9 cellular contexts compared by ENCODE assay signal in the genomic region with DNA sequence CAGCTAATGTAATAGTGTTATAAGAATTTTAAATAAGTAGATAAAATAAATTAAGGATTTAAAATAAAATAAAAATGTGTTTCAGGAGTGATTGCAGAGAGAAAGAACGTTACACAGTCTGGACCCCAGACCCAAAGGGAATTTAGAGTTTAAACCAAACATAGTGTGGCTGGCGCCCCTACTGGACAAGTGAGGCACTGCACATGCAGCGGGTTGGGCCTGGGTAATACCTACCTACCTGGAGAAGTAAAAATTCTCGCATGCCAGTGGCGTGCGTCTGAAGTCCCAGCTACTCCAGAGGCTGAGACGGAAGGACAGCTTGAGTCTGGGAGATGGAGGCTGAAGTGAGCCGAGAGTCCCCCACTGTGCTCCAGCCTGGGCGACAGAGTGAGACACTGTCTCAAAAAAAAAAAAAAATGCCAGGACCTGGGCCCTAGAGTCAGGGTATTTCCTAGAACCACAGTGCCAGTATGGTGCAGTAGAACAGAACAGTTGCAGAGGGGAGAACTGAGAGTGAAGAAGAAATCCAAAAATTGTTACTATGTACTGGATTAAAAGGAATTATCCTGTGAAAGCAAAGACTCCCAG.
DNase-seq lines count a peak whose midpoint lies in the region; ATAC-seq and TF ChIP-seq lines count a peak whose summit lies in the region.
"Had no signal": no experiment of that assay in that cellular context is flagged by ENCODE, and none has a peak within 500 bp of the region (broad histone marks: within the 10 kb centered on the region; RNA-seq: fewer than 3 reads in every experiment).

No MANE protein-coding gene starts in this region.

- no peaks in the 10 kb centered on the region for H3K36me3 ChIP-seq in hepatocyte (replicated peaks; ENCODE audit: insufficient read depth, low read depth)
- H3K36me3 ChIP-seq in tibial artery: no peaks in the 10 kb centered on the region
- H3K36me3 ChIP-seq: BLaER1 treated with 17β-estradiol and CSF1 and Interleukin-3, amounts not matched to agents 10 nM and 100 nM had no signal

- H2AFZ ChIP-seq in hepatocyte: no peak overlapping the region

- no peak overlapping the region for H3K27ac ChIP-seq in hepatocyte
- H3K27ac ChIP-seq in tibial artery: no peak overlapping the region
- H3K27ac ChIP-seq: BLaER1 treated with 17β-estradiol and CSF1 and Interleukin-3, amounts not matched to agents 10 nM and 100 nM had no signal

- H3K9me3 ChIP-seq in hepatocyte (ENCODE audit: low read depth) (no peaks in the 10 kb centered on the region), tibial artery (no peaks in the 10 kb centered on the region)

- TF ChIP-seq CTCF in hepatocyte (IDR thresholded peaks at IDR 0.05; ENCODE audit: poor library complexity) (peak; percentile 50), tibial artery (IDR thresholded peaks at IDR 0.05) (peak; percentile 12 to 23)

- H3K4me3 ChIP-seq in hepatocyte (no peak overlapping the region), tibial artery (no peak overlapping the region)
- H3K4me3 ChIP-seq: BLaER1 treated with 17β-estradiol and CSF1 and Interleukin-3, amounts not matched to agents 10 nM and 100 nM had no signal

- intact Hi-C loops in tibial artery (cut with DNase I; ENCODE audit: low total_unique reads): no loop called here

- no peaks in the 10 kb centered on the region for H4K20me1 ChIP-seq in hepatocyte (ENCODE audit: insufficient read depth, poor library complexity, severe bottlenecking)
- H4K20me1 ChIP-seq: BLaER1 treated with 17β-estradiol and CSF1 and Interleukin-3, amounts not matched to agents 10 nM and 100 nM had no signal

- ATAC-seq in HG03378 (IDR thresholded peaks at IDR 0.05; ENCODE audit: unreplicated experiment): peak; percentile 68

- H3K79me2 ChIP-seq in hepatocyte: no peaks in the 10 kb centered on the region

- WGBS in hepatocyte (ENCODE audit: low lambda C conversion rate, missing lambda C conversion rate): 75% methylated on average over 9 of the region's 9 CpGs

- H3K9me2 ChIP-seq in hepatocyte (replicated peaks; ENCODE audit: insufficient read depth): no peaks in the 10 kb centered on the region

- no peak overlapping the region for H3K4me2 ChIP-seq in hepatocyte
- H3K4me2 ChIP-seq: BLaER1 treated with 17β-estradiol and CSF1 and Interleukin-3, amounts not matched to agents 10 nM and 100 nM had no signal

- H3K4me1 ChIP-seq in hepatocyte (ENCODE audit: insufficient read depth) (no peaks in the 10 kb centered on the region), tibial artery (peaks cover 0 to 30% (median 0%) of the 10 kb centered on the region in 4 donors)

- DNase-seq in NCI-H146 (lab: John Stamatoyannopoulos, UW): peak; percentile 26
- DNase-seq in NCI-H146 treated with DMSO at 0.1 percent for 48 hours (lab: John Stamatoyannopoulos, UW; ENCODE audit: unreplicated experiment): no peak
- DNase-seq in activated CD8-positive, alpha-beta memory T cell treated with anti-CD3 and anti-CD28 coated beads for 24 hours: peak; percentile 73
- DNase-seq in hepatocyte (ENCODE audit: low spot score): peak; percentile 14
- no peak for DNase-seq in tibial artery
- DNase-seq in pons (ENCODE audit: low spot score): no peak
- no peak for DNase-seq in nucleus accumbens (lab: John Stamatoyannopoulos, UW)

- H3K27me3 ChIP-seq in hepatocyte: no peaks in the 10 kb centered on the region
- H3K27me3 ChIP-seq in tibial artery: no peaks in the 10 kb centered on the region
- H3K27me3 ChIP-seq: BLaER1 treated with 17β-estradiol and CSF1 and Interleukin-3, amounts not matched to agents 10 nM and 100 nM had no signal

Comparison
In these comparisons a context has a peak if more than half of its experiments do, and no peak if none do; other contexts are left out.
1. DNase-seq: peak in NCI-H146 (single experiment), activated CD8-positive, alpha-beta memory T cell treated with anti-CD3 and anti-CD28 coated beads for 24 hours (single experiment) and hepatocyte (single experiment); none in NCI-H146 treated with DMSO at 0.1 percent for 48 hours (single experiment), tibial artery (0 of 2), pons (single experiment) and nucleus accumbens (0 of 56).